8 cellular contexts compared by ENCODE assay signal in genomic region chr21:36260030-36260787, GRCh38. TPM values are rescaled to one million over a fixed set of nuclear protein-coding genes. Genes with fewer than 3 reads are reported as not detected.
DNase-seq lines count a peak whose midpoint lies in the region; ATAC-seq and TF ChIP-seq lines count a peak whose summit lies in the region.

No MANE protein-coding gene starts in this region.

- peak overlapping the region; percentile 40 for H3K9ac ChIP-seq in HCT116 (ENCODE audit: low read length)

- peak overlapping the region; percentile 83 for H3K4me2 ChIP-seq in HCT116 (ENCODE audit: low read length)

- H3K9me2 ChIP-seq in HCT116 (ENCODE audit: insufficient read depth), result no peaks in the 10 kb centered on the region

- H3K27ac Mint-ChIP-seq in naive thymus-derived CD8-positive, alpha-beta T cell, result peak overlapping the region; percentile 86 to 97 (median 92)

- intact Hi-C loops in HCT116 (cut with micrococcal nuclease) (no loop called here), esophagus squamous epithelium (cut with DNase I) (no loop called here), upper lobe of right lung (cut with DNase I) (no loop called here)

- no peaks in the 10 kb centered on the region for H4K20me1 ChIP-seq in HCT116 (ENCODE audit: insufficient read depth)

- no peak for TF ChIP-seq RAD21 in HCT116 (IDR thresholded peaks at IDR 0.05; ENCODE audit: low read depth)

- no peaks in the 10 kb centered on the region for H3K9me3 Mint-ChIP-seq in naive thymus-derived CD8-positive, alpha-beta T cell

- no TSS peak for BruUV-seq in HCT116 (replicated peaks; lab: Mats Ljungman, UMichigan)

- H3K27ac ChIP-seq in HCT116 (ENCODE audit: low read depth, low read length) (no peak overlapping the region), esophagus squamous epithelium (peak overlapping the region; percentile 74 to 88 (median 86)), upper lobe of right lung (peak overlapping the region; percentile 75)

- ATAC-seq in HCT116, result peak; percentile 85
- peak; percentile 91 to 94 for ATAC-seq in naive thymus-derived CD8-positive, alpha-beta T cell
- peak; percentile 84 for ATAC-seq in upper lobe of right lung
- ATAC-seq in HG02938 (IDR thresholded peaks at IDR 0.05; ENCODE audit: unreplicated experiment), result no peak

- POLR2A ChIA-PET in HCT116 (lab: Charles Lee), result no interaction called here
- POLR2A ChIA-PET in naive thymus-derived CD8-positive, alpha-beta T cell (lab: Charles Lee), result interaction anchor here (0.9 to 2.2 kb wide), 6 partner anchors 23 to 66 kb away, joined by 3 to 8 read pairs (median 4); partner anchors contain the start of gene MORC3

- H3K27me3 ChIP-seq in HCT116 (ENCODE audit: insufficient read depth, low read length), result no peaks in the 10 kb centered on the region
- H3K27me3 ChIP-seq in esophagus squamous epithelium, result no peaks in the 10 kb centered on the region
- no peaks in the 10 kb centered on the region for H3K27me3 ChIP-seq in upper lobe of right lung

- peaks cover 8 to 48% (median 16%) of the 10 kb centered on the region in 4 donors for H3K4me1 Mint-ChIP-seq in naive thymus-derived CD8-positive, alpha-beta T cell

- no peaks in the 10 kb centered on the region for H3K27me3 Mint-ChIP-seq in naive thymus-derived CD8-positive, alpha-beta T cell

- peak overlapping the region; percentile 73 to 89 (median 86) for H3K4me3 Mint-ChIP-seq in naive thymus-derived CD8-positive, alpha-beta T cell

- no peak overlapping the region for H2AFZ ChIP-seq in HCT116 (ENCODE audit: low read depth, low read length, poor library complexity, severe bottlenecking)

- 39 to 43% methylated on average over 10 of the region's 10 CpGs for WGBS in esophagus squamous epithelium, 2 donors

- peaks cover 5 to 7% of the 10 kb centered on the region in 2 experiments; a peak in 1 of 4 replicates for H3K36me3 ChIP-seq in HCT116 (ENCODE audit: control insufficient read depth in 1 of 2, insufficient read depth in 2 of 2, low read length in 2 of 2)
- peaks cover 0 to 67% (median 5%) of the 10 kb centered on the region in 3 donors for H3K36me3 ChIP-seq in esophagus squamous epithelium
- H3K36me3 ChIP-seq in upper lobe of right lung, result peaks cover 15% of the 10 kb centered on the region

- no peaks in the 10 kb centered on the region for H3K79me2 ChIP-seq in HCT116 (ENCODE audit: insufficient read depth, low read length)

- peak; percentile 12 to 84 (median 76); a peak in 5 of 6 replicates for TF ChIP-seq CTCF in HCT116 (IDR thresholded peaks at IDR 0.05 in 2 of 3, conservative IDR thresholded peaks at IDR 0.05 in 1 of 3; ENCODE audit: borderline replicate concordance in 1 of 3, insufficient read depth in 1 of 3, low read depth in 2 of 3, low read length in 2 of 3)
- peak; percentile 64 to 87 (median 80) for TF ChIP-seq CTCF in esophagus squamous epithelium (IDR thresholded peaks at IDR 0.05)
- peak; percentile 84 for TF ChIP-seq CTCF in upper lobe of right lung (IDR thresholded peaks at IDR 0.05)

- TF ChIP-seq POLR2A in HCT116 (IDR thresholded peaks at IDR 0.05; ENCODE audit: borderline replicate concordance, extremely low read depth, insufficient read depth, insufficient read length) (no peak), esophagus squamous epithelium (IDR thresholded peaks at IDR 0.05) (no peak)

- peaks cover 5 to 30% (median 16%) of the 10 kb centered on the region in 3 donors for H3K36me3 Mint-ChIP-seq in naive thymus-derived CD8-positive, alpha-beta T cell

- H3K4me1 ChIP-seq in HCT116 (ENCODE audit: control insufficient read depth in 1 of 2, insufficient read depth in 2 of 2, low read length in 2 of 2) (peaks cover 0 to 3% of the 10 kb centered on the region in 2 experiments; a peak in 1 of 4 replicates), esophagus squamous epithelium (peaks cover 0 to 23% (median 9%) of the 10 kb centered on the region in 3 donors), upper lobe of right lung (no peaks in the 10 kb centered on the region)

- no peaks in the 10 kb centered on the region for H3K9me3 ChIP-seq in HCT116 (ENCODE audit: control insufficient read depth in 1 of 2, insufficient read depth in 1 of 2, low read depth in 1 of 2, low read length in 2 of 2)
- H3K9me3 ChIP-seq in esophagus squamous epithelium, result no peaks in the 10 kb centered on the region
- no peaks in the 10 kb centered on the region for H3K9me3 ChIP-seq in upper lobe of right lung

- DNase-seq in DMS 273 treated with DMSO at 0.1 percent for 48 hours (lab: John Stamatoyannopoulos, UW) (peak; percentile 72), HCT116 (ENCODE audit: low read depth, low spot score) (peak; percentile 24), NCI-H748 treated with DMSO at 0.1 percent for 48 hours (lab: John Stamatoyannopoulos, UW) (peak; percentile 27), esophagus squamous epithelium (lab: John Stamatoyannopoulos, UW) (no peak), upper lobe of right lung (no peak)
- DNase-seq in activated CD8-positive, alpha-beta memory T cell treated with anti-CD3 and anti-CD28 coated beads, Interleukin-2, amount 50 U/mL, for 4 hours, result peak; percentile 42
- DNase-seq in naive thymus-derived CD8-positive, alpha-beta T cell, result peak in 9 of 10 donors; percentile 11 to 74 (median 47)

- RAD21 ChIA-PET in HCT116 (lab: Charles Lee; ENCODE audit: low non-redundant PET in 1 of 2, low total read pairs in 2 of 2, uncharacterized antibody in 2 of 2, unreplicated experiment in 2 of 2), result no interaction called here

- CTCF ChIA-PET in HCT116 (lab: Charles Lee), result interaction anchor here (0.9 kb wide), 1 partner anchor 36 kb away, joined by 3 read pairs; no protein-coding TSS in a partner anchor

- peak overlapping the region; percentile 30 to 49 for H3K4me3 ChIP-seq in HCT116 (replicated peaks in 1 of 2; ENCODE audit: low read depth in 1 of 2, low read length in 2 of 2)
- H3K4me3 ChIP-seq in esophagus squamous epithelium, result peak overlapping the region; percentile 26 to 68 (median 48)
- H3K4me3 ChIP-seq in upper lobe of right lung, result peak overlapping the region; percentile 53

TF ChIP-seq in HCT116, 20 proteins besides CTCF, POLR2A, EP300 and RAD21:
- TF ChIP-seq JUND (IDR thresholded peaks at IDR 0.05) (no peak), EGR1 (IDR thresholded peaks at IDR 0.05; ENCODE audit: low read depth) (no peak), EZH2phosphoT487 (IDR thresholded peaks at IDR 0.05; ENCODE audit: borderline replicate concordance) (no peak), EZH2 (IDR thresholded peaks at IDR 0.05) (no peak), SRF (IDR thresholded peaks at IDR 0.05; ENCODE audit: low read depth) (no peak), ZFX (IDR thresholded peaks at IDR 0.05) (no peak), YY1 (IDR thresholded peaks at IDR 0.05; ENCODE audit: extremely low read depth, insufficient replicate concordance, low read depth, low read length) (no peak), FOSL1 (IDR thresholded peaks at IDR 0.05; ENCODE audit: low read depth) (no peak), SP1 (IDR thresholded peaks at IDR 0.05; ENCODE audit: low read depth) (no peak), POLR2AphosphoS5 (IDR thresholded peaks at IDR 0.05; ENCODE audit: low read depth, low read length) (no peak), CEBPB (IDR thresholded peaks at IDR 0.05; ENCODE audit: low read depth) (no peak), ZBTB33 (IDR thresholded peaks at IDR 0.05; ENCODE audit: extremely low read depth, insufficient replicate concordance, low read length) (no peak), ZNF274 (IDR thresholded peaks at IDR 0.05; ENCODE audit: low read depth, low read length) (no peak)
- TF ChIP-seq, protein P1, sequence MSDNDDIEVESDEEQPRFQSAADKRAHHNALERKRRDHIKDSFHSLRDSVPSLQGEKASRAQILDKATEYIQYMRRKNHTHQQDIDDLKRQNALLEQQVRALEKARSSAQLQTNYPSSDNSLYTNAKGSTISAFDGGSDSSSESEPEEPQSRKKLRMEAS (IDR thresholded peaks at IDR 0.05), result no peak
- TF ChIP-seq, protein P2, sequence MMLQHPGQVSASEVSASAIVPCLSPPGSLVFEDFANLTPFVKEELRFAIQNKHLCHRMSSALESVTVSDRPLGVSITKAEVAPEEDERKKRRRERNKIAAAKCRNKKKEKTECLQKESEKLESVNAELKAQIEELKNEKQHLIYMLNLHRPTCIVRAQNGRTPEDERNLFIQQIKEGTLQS (IDR thresholded peaks at IDR 0.05), result no peak
TF ChIP-seq in HCT116: peak in this region for 0.

RNA-seq across cellular contexts. Expression of gene MORC3, which starts 59.8 kb away (rescaled TPM):
- total RNA-seq in HCT116 (2021; ENCODE audit: unreplicated experiment) (19.8 TPM), esophagus squamous epithelium (10 to 100 TPM; 31.9 to 50.5 (median 43.1) TPM), upper lobe of right lung (32.3 TPM)
- polyA plus RNA-seq in HCT116 (2012), result 9.4 and 12.0 TPM in 2 replicates
- total RNA-seq in naive thymus-derived CD8-positive, alpha-beta T cell, result 10 to 100 TPM; 80.7 to 93.6 TPM
- polyA plus RNA-seq in naive thymus-derived CD8-positive, alpha-beta T cell, result 10 to 100 TPM; 21.6 to 30.3 (median 27.7) TPM

Comparison
In these comparisons a context has a peak if more than half of its experiments do, and no peak if none do; other contexts are left out.
1. DNase-seq: peak in DMS 273 treated with DMSO at 0.1 percent for 48 hours (single experiment), HCT116 (single experiment), NCI-H748 treated with DMSO at 0.1 percent for 48 hours (single experiment), activated CD8-positive, alpha-beta memory T cell treated with anti-CD3 and anti-CD28 coated beads, Interleukin-2, amount 50 U/mL, for 4 hours (single experiment) and naive thymus-derived CD8-positive, alpha-beta T cell (9 of 10); none in esophagus squamous epithelium (single experiment) and upper lobe of right lung (single experiment).
2. Peak in every context shown above with its lines, with median percentiles within 50 percentile points of each other: H3K4me3 ChIP-seq and CTCF ChIP-seq.